ENCODE assay signal across 12 cellular contexts in the genomic region with DNA sequence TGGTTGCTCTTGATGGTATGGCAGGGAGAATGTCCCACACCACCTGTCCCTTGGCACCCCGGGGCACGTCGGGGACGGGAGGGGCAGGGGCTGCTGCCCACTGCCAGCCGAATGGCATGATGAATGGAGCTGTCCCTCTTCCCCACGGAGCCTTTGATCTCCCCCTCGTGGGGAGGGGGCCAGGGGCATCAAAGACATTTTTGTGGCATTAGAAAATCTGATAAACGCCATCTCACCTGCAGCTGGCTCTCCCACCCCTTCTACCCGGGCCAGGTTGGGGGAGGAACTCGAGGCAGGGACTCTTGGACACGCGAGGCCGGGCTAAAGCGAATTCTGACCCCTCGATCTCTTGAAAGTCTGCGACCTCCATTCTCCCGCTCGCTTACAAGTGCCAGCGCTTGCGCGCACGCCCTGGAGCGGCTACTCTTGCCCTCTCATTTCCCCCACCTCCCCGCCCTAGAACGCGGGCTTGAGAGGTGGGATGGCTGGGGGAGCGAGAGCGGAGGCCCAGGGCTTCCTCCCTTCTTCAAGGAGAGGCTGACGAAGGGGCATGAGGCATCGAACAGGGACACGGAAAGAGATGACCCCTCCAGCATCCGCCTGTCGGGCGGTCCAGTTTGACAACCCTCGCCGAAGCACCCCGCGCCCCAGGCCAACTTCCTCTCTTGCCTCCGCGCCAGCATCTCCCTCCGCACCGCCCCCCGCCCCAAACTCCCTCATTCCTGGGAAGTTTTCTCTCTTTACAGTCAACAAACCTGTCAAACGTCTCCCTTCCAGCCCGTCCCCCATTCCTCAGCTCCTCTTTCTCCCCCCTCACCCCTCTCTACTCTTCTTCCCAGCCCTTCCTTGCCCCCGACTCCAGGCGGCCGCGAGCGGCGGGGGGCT. TPM values are rescaled to one million over a fixed set of nuclear protein-coding genes. Genes with fewer than 3 reads are reported as not detected.
DNase-seq lines count a peak whose midpoint lies in the region; ATAC-seq and TF ChIP-seq lines count a peak whose summit lies in the region.
"Had no signal": no experiment of that assay in that cellular context is flagged by ENCODE, and none has a peak within 500 bp of the region (broad histone marks: within the 10 kb centered on the region; RNA-seq: fewer than 3 reads in every experiment).

No MANE protein-coding gene starts in this region.

- H3K79me2 ChIP-seq in mammary epithelial cell (ENCODE audit: insufficient read depth, low read length): no peaks in the 10 kb centered on the region

- POLR2A ChIA-PET in naive thymus-derived CD4-positive, alpha-beta T cell (lab: Charles Lee): no interaction called here

- H3K36me3 Mint-ChIP-seq in naive thymus-derived CD4-positive, alpha-beta T cell: no peaks in the 10 kb centered on the region

- H3K9me3 Mint-ChIP-seq in naive thymus-derived CD4-positive, alpha-beta T cell: no peaks in the 10 kb centered on the region
- H3K9me3 Mint-ChIP-seq: HFFc6 had no signal

- peak overlapping the region; percentile 41 for H3K4me2 ChIP-seq in mammary epithelial cell (ENCODE audit: insufficient read depth, low read depth, low read length)

- ATAC-seq in left ventricle myocardium superior: no peak
- no peak for ATAC-seq in naive thymus-derived CD4-positive, alpha-beta T cell
- no peak for ATAC-seq in upper lobe of right lung
- ATAC-seq in HG03045 (IDR thresholded peaks at IDR 0.05; ENCODE audit: unreplicated experiment): no peak

- TF ChIP-seq CTCF in mammary epithelial cell (conservative IDR thresholded peaks at IDR 0.05 in 1 of 2, IDR thresholded peaks at IDR 0.05 in 1 of 2; ENCODE audit: extremely low read depth in 1 of 2, insufficient read depth in 1 of 2, low read depth in 1 of 2, low read length in 2 of 2) (no peak), upper lobe of right lung (IDR thresholded peaks at IDR 0.05) (no peak)

- peaks cover 10% of the 10 kb centered on the region for H3K4me1 ChIP-seq in mammary epithelial cell (ENCODE audit: insufficient read depth, low read length)
- peaks cover 6 to 24% of the 10 kb centered on the region in 2 donors for H3K4me1 ChIP-seq in naive thymus-derived CD4-positive, alpha-beta T cell (ENCODE audit: control insufficient read depth in 2 of 2, insufficient read depth in 2 of 2, low read length in 2 of 2)
- H3K4me1 ChIP-seq in upper lobe of right lung: peaks cover 13% of the 10 kb centered on the region

- H3K9ac ChIP-seq in mammary epithelial cell (ENCODE audit: insufficient read depth, low read length): no peak overlapping the region

- BruUV-seq in mammary epithelial cell (replicated peaks; lab: Mats Ljungman, UMichigan): no TSS peak

- dilution Hi-C loops in mammary epithelial cell (cut with HindIII; ENCODE audit: low sequenced_read_pairs): no loop called here

- H3K4me3 ChIP-seq in mammary epithelial cell (replicated peaks in 1 of 3; ENCODE audit: insufficient read depth in 1 of 3, low read depth in 2 of 3, low read length in 3 of 3) (peak overlapping the region in 2 of 3 experiments; percentile 1 to 18), upper lobe of right lung (peak overlapping the region; percentile 21)
- no peak overlapping the region for H3K4me3 ChIP-seq in naive thymus-derived CD4-positive, alpha-beta T cell (ENCODE audit: low read length)

- peaks cover 81 to 92% (median 87%) of the 10 kb centered on the region in 5 donors for H3K27me3 Mint-ChIP-seq in naive thymus-derived CD4-positive, alpha-beta T cell

- 30% methylated on average over 24 of the region's 51 CpGs for WGBS in mammary epithelial cell (ENCODE audit: low coverage, missing lambda C conversion rate)

- DNase-seq in cardiac septum (ENCODE audit: low spot score): peak; percentile 74
- no peak for DNase-seq in left ventricle myocardium superior
- DNase-seq in mammary epithelial cell: no peak
- no peak for DNase-seq in naive thymus-derived CD4-positive, alpha-beta T cell
- peak; percentile 55 for DNase-seq in upper lobe of right lung
- DNase-seq in NCI-H2171 treated with DMSO at 0.1 percent for 48 hours (lab: John Stamatoyannopoulos, UW): no peak
- DNase-seq in activated CD4-positive, CD25-positive, alpha-beta regulatory T cell (lab: John Stamatoyannopoulos, UW): no peak
- DNase-seq: HFFc6, T1000 had no signal

- no peak overlapping the region for H3K27ac Mint-ChIP-seq in naive thymus-derived CD4-positive, alpha-beta T cell
- H3K27ac Mint-ChIP-seq: HFFc6 had no signal

- H3K27ac ChIP-seq in mammary epithelial cell (ENCODE audit: insufficient read depth, low read depth, low read length) (no peak overlapping the region), upper lobe of right lung (no peak overlapping the region)
- H3K27ac ChIP-seq in naive thymus-derived CD4-positive, alpha-beta T cell (ENCODE audit: low read depth, low read length): no peak overlapping the region

- H3K9me3 ChIP-seq in mammary epithelial cell (replicated peaks; ENCODE audit: insufficient read depth, low read length) (no peaks in the 10 kb centered on the region), upper lobe of right lung (no peaks in the 10 kb centered on the region)
- H3K9me3 ChIP-seq in naive thymus-derived CD4-positive, alpha-beta T cell (ENCODE audit: control insufficient read depth in 2 of 3, low read length in 3 of 3): no peaks in the 10 kb centered on the region

- peak overlapping the region; percentile 51 to 87 (median 70) for H3K4me3 Mint-ChIP-seq in naive thymus-derived CD4-positive, alpha-beta T cell
- H3K4me3 Mint-ChIP-seq: HFFc6 had no signal

- H3K27me3 ChIP-seq in mammary epithelial cell (ENCODE audit: insufficient read depth, low read length) (peaks cover 26% of the 10 kb centered on the region), upper lobe of right lung (peaks cover 68% of the 10 kb centered on the region)
- peaks cover 8 to 35% of the 10 kb centered on the region in 2 donors for H3K27me3 ChIP-seq in naive thymus-derived CD4-positive, alpha-beta T cell (ENCODE audit: control insufficient read depth in 2 of 2, insufficient read depth in 2 of 2, low read length in 2 of 2)

- H4K20me1 ChIP-seq in mammary epithelial cell (ENCODE audit: insufficient read depth, low read length): no peaks in the 10 kb centered on the region

- CTCF ChIA-PET in mammary epithelial cell (lab: Charles Lee; ENCODE audit: low non-redundant PET): no interaction called here
- CTCF ChIA-PET in naive thymus-derived CD4-positive, alpha-beta T cell (lab: Charles Lee): interaction anchor here (0.7 to 1.0 kb wide), 3 partner anchors 12 to 38 kb away, joined by 3 read pairs; no protein-coding TSS in a partner anchor

- intact Hi-C loops in cardiac septum (cut with DNase I): no loop called here
- intact Hi-C loops in left ventricle myocardium superior (cut with micrococcal nuclease): no loop called here
- intact Hi-C loops in mammary epithelial cell (cut with micrococcal nuclease): no loop called here
- intact Hi-C loops in naive thymus-derived CD4-positive, alpha-beta T cell (cut with micrococcal nuclease): no loop called here
- intact Hi-C loops in upper lobe of right lung (cut with DNase I): no loop called here

- in situ Hi-C loops in mammary epithelial cell (cut with MboI; ENCODE audit: low sequenced_read_pairs in 2 of 2): no loop called here

- no peak overlapping the region for H2AFZ ChIP-seq in mammary epithelial cell (ENCODE audit: low read depth, low read length)

- H3K36me3 ChIP-seq in mammary epithelial cell (ENCODE audit: insufficient read depth, low read length): no peaks in the 10 kb centered on the region
- H3K36me3 ChIP-seq in naive thymus-derived CD4-positive, alpha-beta T cell (ENCODE audit: control insufficient read depth in 2 of 3, insufficient read depth in 3 of 3, low read length in 3 of 3): no peaks in the 10 kb centered on the region
- H3K36me3 ChIP-seq in upper lobe of right lung: no peaks in the 10 kb centered on the region

- peaks cover 9 to 28% (median 23%) of the 10 kb centered on the region in 7 donors for H3K4me1 Mint-ChIP-seq in naive thymus-derived CD4-positive, alpha-beta T cell

RNA-seq across cellular contexts. Expression of a gene that starts 0.7 kb away (rescaled TPM):
- 0.46 TPM for total RNA-seq in cardiac septum
- total RNA-seq in left ventricle myocardium superior: 2.4 TPM
- total RNA-seq in mammary epithelial cell: not detected
- polyA plus RNA-seq in mammary epithelial cell: not detected
- not detected for polyA minus RNA-seq in mammary epithelial cell
- total RNA-seq in naive thymus-derived CD4-positive, alpha-beta T cell: under 1 TPM in 1 of 5 experiments, not detected in 4; 0.22 TPM
- under 1 TPM in 1 of 2 donors, not detected in 1; 0.11 TPM for polyA plus RNA-seq in naive thymus-derived CD4-positive, alpha-beta T cell
- not detected for total RNA-seq in upper lobe of right lung
- total RNA-seq: HFFc6, NCI-H460, pulmonary artery endothelial cell had no signal

RNA-seq across cellular contexts. Expression of a gene that starts 21.7 kb away (rescaled TPM):
- total RNA-seq in cardiac septum (not detected), left ventricle myocardium superior (not detected), mammary epithelial cell (under 1 TPM; under 0.01 to 0.45 TPM), upper lobe of right lung (0.90 TPM)
- 0.85 TPM for polyA plus RNA-seq in mammary epithelial cell
- not detected for polyA minus RNA-seq in mammary epithelial cell
- 1 to 10 TPM in 4 of 5 experiments, under 1 TPM in 1; 0.19 to 4.2 (median 3.0) TPM for total RNA-seq in naive thymus-derived CD4-positive, alpha-beta T cell
- polyA plus RNA-seq in naive thymus-derived CD4-positive, alpha-beta T cell: 1 to 10 TPM in 1 of 2 donors, under 1 TPM in 1; 0.61 to 1.2 TPM
- total RNA-seq: HFFc6, NCI-H460, pulmonary artery endothelial cell had no signal

RNA-seq across cellular contexts. Expression of a gene that starts 27.3 kb away (rescaled TPM):
- total RNA-seq in cardiac septum: 0.13 TPM
- 0.12 TPM for total RNA-seq in left ventricle myocardium superior
- total RNA-seq in mammary epithelial cell: not detected
- polyA plus RNA-seq in mammary epithelial cell: not detected
- not detected for polyA minus RNA-seq in mammary epithelial cell
- total RNA-seq in naive thymus-derived CD4-positive, alpha-beta T cell: not detected
- not detected for polyA plus RNA-seq in naive thymus-derived CD4-positive, alpha-beta T cell
- total RNA-seq in upper lobe of right lung: not detected
- total RNA-seq: HFFc6, NCI-H460, pulmonary artery endothelial cell had no signal

Comparison
In these comparisons a context has a peak if more than half of its experiments do, and no peak if none do; other contexts are left out.
1. DNase-seq: peak in cardiac septum (single experiment) and upper lobe of right lung (single experiment); none in left ventricle myocardium superior (single experiment), mammary epithelial cell (single experiment), naive thymus-derived CD4-positive, alpha-beta T cell (0 of 9), NCI-H2171 treated with DMSO at 0.1 percent for 48 hours (single experiment) and activated CD4-positive, CD25-positive, alpha-beta regulatory T cell (0 of 4).